In genomic region chr6:158654498-158654897, GRCh38 we compare ENCODE assay signal across 8 cellular contexts. TPM values are rescaled to one million over a fixed set of nuclear protein-coding genes. Genes with fewer than 3 reads are reported as not detected.
A peak's percentile ranks its signal among the peaks of the same experiment; 100 is the strongest.
DNase-seq lines count a peak whose midpoint lies in the region; ATAC-seq and TF ChIP-seq lines count a peak whose summit lies in the region.

No MANE protein-coding gene starts in this region.

- H3K9me3 Mint-ChIP-seq in Calu3 (ENCODE audit: low read depth, unreplicated experiment): no peaks in the 10 kb centered on the region

- ATAC-seq in gastrocnemius medialis: peak; percentile 90 to 94

- TF ChIP-seq CTCF in right atrium auricular region (IDR thresholded peaks at IDR 0.05) (no peak), gastrocnemius medialis (IDR thresholded peaks at IDR 0.05 in 4 of 5, conservative IDR thresholded peaks at IDR 0.05 in 1 of 5) (no peak), Calu3 (IDR thresholded peaks at IDR 0.05; ENCODE audit: unreplicated experiment) (no peak)

- in situ Hi-C loops in gastrocnemius medialis (cut with MboI; ENCODE audit: low sequenced_read_pairs in 4 of 4): no loop called here

- H3K4me3 Mint-ChIP-seq in Calu3 (ENCODE audit: low read depth, unreplicated experiment): no peak overlapping the region

- H3K27ac Mint-ChIP-seq in Calu3 (ENCODE audit: unreplicated experiment): no peak overlapping the region

- H3K9ac ChIP-seq in adipocyte (ENCODE audit: low read length): no peak overlapping the region

- peaks cover 4% of the 10 kb centered on the region; the same call in 1 of the 2 replicates for H3K36me3 ChIP-seq in MG63
- no peaks in the 10 kb centered on the region for H3K36me3 ChIP-seq in adipocyte (ENCODE audit: control insufficient read depth, insufficient read depth, low read length, severe bottlenecking)
- no peaks in the 10 kb centered on the region for H3K36me3 ChIP-seq in right atrium auricular region
- no peaks in the 10 kb centered on the region for H3K36me3 ChIP-seq in gastrocnemius medialis

- TF ChIP-seq POLR2A in gastrocnemius medialis (IDR thresholded peaks at IDR 0.05): peak in 1 of 2 donors; percentile 19

- no peaks in the 10 kb centered on the region for H3K27me3 ChIP-seq in MG63
- no peaks in the 10 kb centered on the region for H3K27me3 ChIP-seq in adipocyte (replicated peaks; ENCODE audit: control insufficient read depth, insufficient read depth, low read length)
- H3K27me3 ChIP-seq in right atrium auricular region: no peaks in the 10 kb centered on the region
- no peaks in the 10 kb centered on the region for H3K27me3 ChIP-seq in gastrocnemius medialis

- no peaks in the 10 kb centered on the region for H3K36me3 Mint-ChIP-seq in Calu3 (ENCODE audit: insufficient read depth, unreplicated experiment)

- H3K4me3 ChIP-seq in MG63 (no peak overlapping the region), adipocyte (ENCODE audit: low read length) (peak overlapping the region; percentile 25), right atrium auricular region (no peak overlapping the region), gastrocnemius medialis (peak overlapping the region in 1 of 4 donors; percentile 13)

- intact Hi-C loops in gastrocnemius medialis (cut with DNase I; ENCODE audit: low total_unique reads) (loop anchor here (10.0 kb wide), 1 partner anchor 880 kb away; no protein-coding TSS in a partner anchor), Calu3 (cut with micrococcal nuclease; ENCODE audit: unreplicated experiment) (no loop called here)

- H3K27me3 Mint-ChIP-seq in Calu3 (ENCODE audit: unreplicated experiment): no peaks in the 10 kb centered on the region

- peaks cover 27% of the 10 kb centered on the region for H3K4me1 ChIP-seq in adipocyte (ENCODE audit: control insufficient read depth, insufficient read depth, low read length)
- H3K4me1 ChIP-seq in right atrium auricular region: peaks cover 0 to 28% of the 10 kb centered on the region in 2 donors
- H3K4me1 ChIP-seq in gastrocnemius medialis: peaks cover 16 to 20% of the 10 kb centered on the region in 2 donors

- BruUV-seq in Calu3 (replicated peaks; lab: Mats Ljungman, UMichigan): no TSS peak

- CTCF ChIA-PET in Calu3 (lab: Charles Lee): no interaction called here

- peaks cover 37% of the 10 kb centered on the region for H3K4me1 Mint-ChIP-seq in Calu3 (ENCODE audit: low read depth, unreplicated experiment)

- H3K9me3 ChIP-seq in MG63: no peaks in the 10 kb centered on the region
- H3K9me3 ChIP-seq in adipocyte (ENCODE audit: control insufficient read depth, low read length): no peaks in the 10 kb centered on the region
- H3K9me3 ChIP-seq in right atrium auricular region: no peaks in the 10 kb centered on the region
- H3K9me3 ChIP-seq in gastrocnemius medialis: no peaks in the 10 kb centered on the region

- DNase-seq in AG08395 (ENCODE audit: low spot score) (peak; percentile 88), MG63 (peak; percentile 92), adipocyte (ENCODE audit: low read depth) (peak; percentile 86), right atrium auricular region (ENCODE audit: low spot score) (peak; percentile 87), gastrocnemius medialis (peak; percentile 90 to 93), Calu3 (no peak), HuH-7.5 (ENCODE audit: low spot score) (no peak)
- no peak for DNase-seq in stimulated activated CD4-positive, alpha-beta T cell treated with anti-CD3 and anti-CD28 coated beads, Interleukin-15, amount 100 ng/mL, for 24 hours

- peak overlapping the region; percentile 80 to 86 for H3K27ac ChIP-seq in right atrium auricular region
- peak overlapping the region; percentile 87 to 96 (median 91) for H3K27ac ChIP-seq in gastrocnemius medialis

RNA-seq across cellular contexts. Expression of gene SYTL3, which starts 4.6 kb away (rescaled TPM):
- 7.7 and 8.9 TPM in 2 replicates for total RNA-seq in MG63 (2014; rRNA removed; shearing (Covaris generic); ENCODE audit: low replicate concordance)
- total RNA-seq in right atrium auricular region: 1 to 10 TPM; 4.2 to 5.6 TPM
- total RNA-seq in gastrocnemius medialis: 10 to 100 TPM in 2 of 4 donors, 1 to 10 TPM in 2; 3.0 to 16.7 (median 6.7) TPM
- total RNA-seq in Calu3 (2022): 14.2 and 15.0 TPM in 2 replicates

RNA-seq across cellular contexts. Expression of gene DYNLT1, which starts 10.0 kb away (rescaled TPM):
- 133 and 182 TPM in 2 replicates for total RNA-seq in MG63 (2014; rRNA removed; shearing (Covaris generic); ENCODE audit: low replicate concordance)
- total RNA-seq in right atrium auricular region: 10 to 100 TPM; 57.3 to 91.5 TPM
- total RNA-seq in gastrocnemius medialis: 10 to 100 TPM; 62.8 to 94.7 (median 67.3) TPM
- 156 and 167 TPM in 2 replicates for total RNA-seq in Calu3 (2022)

Comparison
In these comparisons a context has a peak if more than half of its experiments do, and no peak if none do; other contexts are left out.
1. DNase-seq: peak in AG08395 (single experiment), MG63 (single experiment), adipocyte (single experiment), right atrium auricular region (single experiment) and gastrocnemius medialis (2 of 2); none in Calu3 (single experiment), stimulated activated CD4-positive, alpha-beta T cell treated with anti-CD3 and anti-CD28 coated beads, Interleukin-15, amount 100 ng/mL, for 24 hours (single experiment) and HuH-7.5 (single experiment).